In the genomic region with DNA sequence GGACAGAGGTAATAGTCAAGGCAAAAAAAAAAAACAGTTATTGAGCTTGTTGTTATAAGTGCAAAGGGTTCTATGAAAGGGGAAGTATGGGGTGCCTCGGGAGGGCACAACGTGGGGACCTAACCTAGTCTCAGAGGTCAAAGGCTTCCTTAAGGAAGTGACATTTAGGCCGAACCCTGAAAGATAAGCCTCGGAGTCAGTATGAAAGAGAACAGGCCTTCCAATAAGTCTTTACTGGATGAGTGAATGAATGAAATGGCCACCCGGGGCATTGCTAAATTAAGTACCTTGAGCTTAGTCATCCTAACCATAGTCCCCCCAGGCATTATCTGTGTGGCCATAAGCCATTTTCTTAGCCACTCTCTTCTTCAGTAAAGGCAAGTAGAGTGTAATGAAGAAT, we compare ENCODE assay signal across 11 cellular contexts. TPM values are rescaled to one million over a fixed set of nuclear protein-coding genes. Genes with fewer than 3 reads are reported as not detected.
DNase-seq lines count a peak whose midpoint lies in the region; ATAC-seq and TF ChIP-seq lines count a peak whose summit lies in the region.
"Had no signal": no experiment of that assay in that cellular context is flagged by ENCODE, and none has a peak within 500 bp of the region (broad histone marks: within the 10 kb centered on the region; RNA-seq: fewer than 3 reads in every experiment).

No MANE protein-coding gene starts in this region.

- peak; percentile 43 for ATAC-seq in HG03378 (IDR thresholded peaks at IDR 0.05; ENCODE audit: unreplicated experiment)

- H3K9me3 Mint-ChIP-seq in activated CD4-positive, alpha-beta T cell treated with anti-CD3 and anti-CD28 coated beads, Interleukin-2, amount 10 ng/mL, durations not matched to agents 24 days and 14 days = peaks cover 9% of the 10 kb centered on the region
- peaks cover 5% of the 10 kb centered on the region for H3K9me3 Mint-ChIP-seq in activated CD4-positive, alpha-beta memory T cell treated with anti-CD3 and anti-CD28 coated beads, Interleukin-2, amount 10 ng/mL, durations not matched to agents 7 days and 5 days
- no peaks in the 10 kb centered on the region for H3K9me3 Mint-ChIP-seq in osteocyte (ENCODE audit: unreplicated experiment)

- POLR2A ChIA-PET in activated CD4-positive, alpha-beta memory T cell treated with anti-CD3 and anti-CD28 coated beads, Interleukin-2, amount 10 ng/mL, durations not matched to agents 7 days and 5 days (lab: Charles Lee) = interaction anchor here (0.5 to 13.0 kb wide), 9 partner anchors 9 to 44 kb away, joined by 3 to 168 read pairs (median 4); a partner anchor contains a TSS

- no peak for TF ChIP-seq CTCF in osteocyte (IDR thresholded peaks at IDR 0.05)

- intact Hi-C loops in activated CD4-positive, alpha-beta T cell treated with anti-CD3 and anti-CD28 coated beads, Interleukin-2, amount 10 ng/mL, durations not matched to agents 24 days and 14 days (cut with micrococcal nuclease) = loop anchor here (1.0 kb wide), 1 partner anchor 9 kb away; no protein-coding TSS in a partner anchor

- peaks cover 32% of the 10 kb centered on the region for H3K36me3 Mint-ChIP-seq in activated CD4-positive, alpha-beta T cell treated with anti-CD3 and anti-CD28 coated beads, Interleukin-2, amount 10 ng/mL, durations not matched to agents 24 days and 14 days (ENCODE audit: low read depth)
- peaks cover 62% of the 10 kb centered on the region for H3K36me3 Mint-ChIP-seq in activated CD4-positive, alpha-beta memory T cell treated with anti-CD3 and anti-CD28 coated beads, Interleukin-2, amount 10 ng/mL, durations not matched to agents 7 days and 5 days (ENCODE audit: low read depth)
- H3K36me3 Mint-ChIP-seq in osteocyte (ENCODE audit: unreplicated experiment) = peaks cover 2% of the 10 kb centered on the region
- H3K36me3 Mint-ChIP-seq: neural progenitor cell had no signal

- DNase-seq in activated CD4-positive, alpha-beta T cell treated with anti-CD3 and anti-CD28 coated beads, Interleukin-2, amount 10 ng/mL, durations not matched to agents 24 days and 14 days = no peak
- DNase-seq in activated CD4-positive, alpha-beta T cell treated with anti-CD3 and anti-CD28 coated beads, Interleukin-2, amount 50 U/mL, for 1 hour = no peak
- no peak for DNase-seq in activated CD4-positive, alpha-beta memory T cell treated with anti-CD3 and anti-CD28 coated beads, Interleukin-2, amount 10 ng/mL, durations not matched to agents 7 days and 5 days
- DNase-seq in osteocyte (ENCODE audit: extremely low spot score, unreplicated experiment) = no peak
- no peak for DNase-seq in DMS79 (lab: John Stamatoyannopoulos, UW)
- DNase-seq in mucosa of gallbladder (ENCODE audit: low spot score) = no peak
- DNase-seq in iPS-NIHi11 (ENCODE audit: low spot score) = no peak
- DNase-seq: foreskin melanocyte, NCI-H187 had no signal

- H3K27ac Mint-ChIP-seq in activated CD4-positive, alpha-beta T cell treated with anti-CD3 and anti-CD28 coated beads, Interleukin-2, amount 10 ng/mL, durations not matched to agents 24 days and 14 days = peak overlapping the region; percentile 73
- H3K27ac Mint-ChIP-seq in activated CD4-positive, alpha-beta memory T cell treated with anti-CD3 and anti-CD28 coated beads, Interleukin-2, amount 10 ng/mL, durations not matched to agents 7 days and 5 days = peak overlapping the region; percentile 52
- peak overlapping the region; percentile 98 for H3K27ac Mint-ChIP-seq in osteocyte (ENCODE audit: unreplicated experiment)
- H3K27ac Mint-ChIP-seq: neural progenitor cell had no signal

- CTCF ChIA-PET in activated CD4-positive, alpha-beta memory T cell treated with anti-CD3 and anti-CD28 coated beads, Interleukin-2, amount 10 ng/mL, durations not matched to agents 7 days and 5 days (lab: Charles Lee) = interaction anchor here (0.6 to 2.5 kb wide), 5 partner anchors 11 to 117 kb away, joined by 3 to 8 read pairs (median 5); no protein-coding TSS in a partner anchor

- no peak overlapping the region for H3K4me3 Mint-ChIP-seq in activated CD4-positive, alpha-beta T cell treated with anti-CD3 and anti-CD28 coated beads, Interleukin-2, amount 10 ng/mL, durations not matched to agents 24 days and 14 days
- H3K4me3 Mint-ChIP-seq in activated CD4-positive, alpha-beta memory T cell treated with anti-CD3 and anti-CD28 coated beads, Interleukin-2, amount 10 ng/mL, durations not matched to agents 7 days and 5 days = no peak overlapping the region
- H3K4me3 Mint-ChIP-seq in osteocyte (ENCODE audit: unreplicated experiment) = no peak overlapping the region
- H3K4me3 Mint-ChIP-seq: neural progenitor cell had no signal

- H3K27me3 Mint-ChIP-seq in activated CD4-positive, alpha-beta T cell treated with anti-CD3 and anti-CD28 coated beads, Interleukin-2, amount 10 ng/mL, durations not matched to agents 24 days and 14 days = no peaks in the 10 kb centered on the region
- no peaks in the 10 kb centered on the region for H3K27me3 Mint-ChIP-seq in activated CD4-positive, alpha-beta memory T cell treated with anti-CD3 and anti-CD28 coated beads, Interleukin-2, amount 10 ng/mL, durations not matched to agents 7 days and 5 days
- H3K27me3 Mint-ChIP-seq in osteocyte (ENCODE audit: unreplicated experiment) = no peaks in the 10 kb centered on the region

- peaks cover 73% of the 10 kb centered on the region for H3K4me1 Mint-ChIP-seq in activated CD4-positive, alpha-beta T cell treated with anti-CD3 and anti-CD28 coated beads, Interleukin-2, amount 10 ng/mL, durations not matched to agents 24 days and 14 days
- H3K4me1 Mint-ChIP-seq in activated CD4-positive, alpha-beta memory T cell treated with anti-CD3 and anti-CD28 coated beads, Interleukin-2, amount 10 ng/mL, durations not matched to agents 7 days and 5 days = peaks cover 86% of the 10 kb centered on the region
- H3K4me1 Mint-ChIP-seq in osteocyte (ENCODE audit: unreplicated experiment) = peaks cover 81% of the 10 kb centered on the region

RNA-seq across cellular contexts. Expression of a gene that starts 19.7 kb away (rescaled TPM):
- total RNA-seq in activated CD4-positive, alpha-beta T cell treated with anti-CD3 and anti-CD28 coated beads, Interleukin-2, amount 10 ng/mL, durations not matched to agents 24 days and 14 days = 35.3 and 36.5 TPM in 2 replicates
- total RNA-seq in activated CD4-positive, alpha-beta memory T cell treated with anti-CD3 and anti-CD28 coated beads, Interleukin-2, amount 10 ng/mL, durations not matched to agents 7 days and 5 days = 100 to 1,000 TPM; 133 to 139 TPM
- total RNA-seq in osteocyte = 20.9 and 22.1 TPM in 2 replicates
- 20.7 TPM for total RNA-seq in mucosa of gallbladder
